In genomic region chr15:76058714-76059319, GRCh38 we compare ENCODE assay signal across 9 cellular contexts. TPM values are rescaled to one million over a fixed set of nuclear protein-coding genes. Genes with fewer than 3 reads are reported as not detected.
DNase-seq lines count a peak whose midpoint lies in the region; ATAC-seq and TF ChIP-seq lines count a peak whose summit lies in the region.
"Had no signal": no experiment of that assay in that cellular context is flagged by ENCODE, and none has a peak within 500 bp of the region (broad histone marks: within the 10 kb centered on the region; RNA-seq: fewer than 3 reads in every experiment).

No MANE protein-coding gene starts in this region.

- H3K36me3 ChIP-seq in GM23338 (ENCODE audit: insufficient read depth) (no peaks in the 10 kb centered on the region), SK-N-MC (ENCODE audit: insufficient read depth, low read length) (no peaks in the 10 kb centered on the region), transverse colon (no peaks in the 10 kb centered on the region)

- peaks cover 31% of the 10 kb centered on the region for H3K4me1 ChIP-seq in GM23338 (ENCODE audit: insufficient read depth)
- peaks cover 7 to 21% (median 16%) of the 10 kb centered on the region in 4 donors for H3K4me1 ChIP-seq in transverse colon

- DNase-seq in GM23338 (ENCODE audit: low spot score) (peak; percentile 53), SK-N-MC (ENCODE audit: low read depth, low spot score) (no peak), dorsolateral prefrontal cortex (peak in 8 of 10 donors; percentile 29 to 74 (median 59)), mesothelial cell of epicardium (ENCODE audit: low spot score in 2 of 2, unreplicated experiment in 2 of 2) (no peak), transverse colon (no peak), mesenteric fat pad (ENCODE audit: low spot score) (no peak)

- no peaks in the 10 kb centered on the region for H3K9me2 ChIP-seq in GM23338 (ENCODE audit: insufficient read depth)

- no peaks in the 10 kb centered on the region for H4K20me1 ChIP-seq in GM23338 (replicated peaks; ENCODE audit: insufficient read depth)

- H3K9me3 Mint-ChIP-seq in GM23338, result no peaks in the 10 kb centered on the region
- H3K9me3 Mint-ChIP-seq in mesothelial cell of epicardium, result no peaks in the 10 kb centered on the region

- H3K27ac Mint-ChIP-seq in GM23338, result no peak overlapping the region
- peak overlapping the region; percentile 35 for H3K27ac Mint-ChIP-seq in mesothelial cell of epicardium

- TF ChIP-seq EP300 in transverse colon (IDR thresholded peaks at IDR 0.05; ENCODE audit: low read depth), result no peak

- H3K27ac ChIP-seq in C4-2B (no peak overlapping the region), GM23338 (ENCODE audit: low read depth) (no peak overlapping the region), SK-N-MC (no peak overlapping the region), dorsolateral prefrontal cortex (peak overlapping the region in 26 of 59 donors; percentile 1 to 85 (median 34)), transverse colon (no peak overlapping the region)

- H3K4me3 Mint-ChIP-seq in GM23338, result peak overlapping the region; percentile 71
- H3K4me3 Mint-ChIP-seq in mesothelial cell of epicardium, result peak overlapping the region; percentile 69

- H3K36me3 Mint-ChIP-seq in GM23338 (ENCODE audit: low read depth) (no peaks in the 10 kb centered on the region), mesothelial cell of epicardium (no peaks in the 10 kb centered on the region)

- peak overlapping the region; percentile 81; the same call in 1 of the 2 replicates for H2AFZ ChIP-seq in GM23338

- peaks cover 25% of the 10 kb centered on the region for H3K27me3 ChIP-seq in GM23338 (ENCODE audit: insufficient read depth)
- peaks cover 0 to 4% (median 0%) of the 10 kb centered on the region in 45 donors for H3K27me3 ChIP-seq in dorsolateral prefrontal cortex
- H3K27me3 ChIP-seq in transverse colon, result peaks cover 80% of the 10 kb centered on the region

- TF ChIP-seq CTCF in C4-2B (conservative IDR thresholded peaks at IDR 0.05) (peak; percentile 37), GM23338 (conservative IDR thresholded peaks at IDR 0.05; ENCODE audit: low read depth in 2 of 2) (peak; percentile 49 to 74), dorsolateral prefrontal cortex (IDR thresholded peaks at IDR 0.05 in 54 of 56, conservative IDR thresholded peaks at IDR 0.05 in 2 of 56; ENCODE audit: low read depth in 1 of 56, partially characterized antibody in 56 of 56) (peak in 29 of 56 donors; percentile 2 to 51 (median 25)), mesothelial cell of epicardium (IDR thresholded peaks at IDR 0.05; ENCODE audit: unreplicated experiment) (no peak), transverse colon (IDR thresholded peaks at IDR 0.05) (no peak)

- 0 out of 2 replicates have a peak, but pooled peaks cover 2% of the 10 kb centered on the region for H3F3A ChIP-seq in GM23338 (replicated peaks; ENCODE audit: low read depth)

- H3K79me2 ChIP-seq in GM23338 (replicated peaks; ENCODE audit: insufficient read depth), result no peaks in the 10 kb centered on the region

- no peaks in the 10 kb centered on the region for H3K9me3 ChIP-seq in SK-N-MC (ENCODE audit: low read depth, low read length)
- H3K9me3 ChIP-seq in transverse colon, result no peaks in the 10 kb centered on the region

- H3K4me3 ChIP-seq in GM23338, result peak overlapping the region; percentile 74
- peak overlapping the region; percentile 79 for H3K4me3 ChIP-seq in SK-N-MC
- H3K4me3 ChIP-seq in dorsolateral prefrontal cortex, result peak overlapping the region; percentile 46 to 82 (median 70)
- peak overlapping the region; percentile 44 to 70 (median 54) for H3K4me3 ChIP-seq in transverse colon

- H3K4me2 ChIP-seq in GM23338, result peak overlapping the region; percentile 75

- peak; percentile 66 for ATAC-seq in GM23338
- no peak for ATAC-seq in HG02970 (IDR thresholded peaks at IDR 0.05; ENCODE audit: low FRiP score, unreplicated experiment)

- H3K4me1 Mint-ChIP-seq in GM23338, result peaks cover 41% of the 10 kb centered on the region
- H3K4me1 Mint-ChIP-seq in mesothelial cell of epicardium, result peaks cover 16% of the 10 kb centered on the region

- TF ChIP-seq POLR2A in transverse colon (IDR thresholded peaks at IDR 0.05), result no peak

- H3K27me3 Mint-ChIP-seq in GM23338 (ENCODE audit: insufficient read depth, low read depth, poor library complexity) (peaks cover 22% of the 10 kb centered on the region), mesothelial cell of epicardium (ENCODE audit: low read depth) (peaks cover 21% of the 10 kb centered on the region)

- in situ Hi-C loops in transverse colon (cut with MboI; ENCODE audit: low pct_ligation_motif_present in 1 of 4, low pct_unique_long_range_greater_than_20kb in 1 of 4, low sequenced_read_pairs in 3 of 4), result no loop called here

- WGBS in transverse colon (ENCODE audit: low coverage in 1 of 2), 2 donors, result 7 to 8% methylated on average over 11 to 18 of the region's 18 CpGs

- H3K9ac ChIP-seq in SK-N-MC (ENCODE audit: insufficient read length), result no peak overlapping the region

- intact Hi-C loops in dorsolateral prefrontal cortex (cut with DNase I) (loop anchor here in 1 of 2 donors (2.0 to 5.0 kb wide), 2 partner anchors 80 to 93 kb away; no protein-coding TSS in a partner anchor), transverse colon (cut with DNase I; ENCODE audit: low total_unique reads) (loop anchor here (10.0 kb wide), 1 partner anchor 76 kb away; no protein-coding TSS in a partner anchor)

TF ChIP-seq in GM23338, 12 proteins besides CTCF, POLR2A, EP300 and RAD21:
- no peak for TF ChIP-seq NANOG (IDR thresholded peaks at IDR 0.05; ENCODE audit: borderline replicate concordance)
- no peak for TF ChIP-seq REST (IDR thresholded peaks at IDR 0.05; ENCODE audit: unreplicated experiment)

RNA-seq across cellular contexts. Expression of gene TMEM266, which starts 1.0 kb away (rescaled TPM):
- total RNA-seq in GM23338 (2014; rRNA removed; shearing (Covaris generic)), result 2.8 and 5.0 TPM in 2 replicates
- polyA plus RNA-seq in GM23338 (2016; fragmentation: Nextera tagmentation; extraction: Ambion mirVana), result 0.28 and 0.42 TPM in 2 replicates
- total RNA-seq in dorsolateral prefrontal cortex (10 to 100 TPM in 34 of 120 experiments, 1 to 10 TPM in 86; 3.7 to 13.5 (median 8.6) TPM), mesothelial cell of epicardium (1.8 to 2.0 TPM (median 2.0 TPM) in 3 replicates), transverse colon (under 1 TPM in 1 of 4 donors, not detected in 3; 0.41 TPM), mesenteric fat pad (0.19 TPM)
- total RNA-seq: LHCN-M2 had no signal

RNA-seq across cellular contexts. Expression of gene NRG4, which starts 46.6 kb away (rescaled TPM):
- total RNA-seq in GM23338 (2014; rRNA removed; shearing (Covaris generic)), result 0.21 TPM in 1 of 2 replicates, not detected in the other
- 0.28 and 0.47 TPM in 2 replicates for polyA plus RNA-seq in GM23338 (2016; fragmentation: Nextera tagmentation; extraction: Ambion mirVana)
- total RNA-seq in dorsolateral prefrontal cortex, result 10 to 100 TPM in 80 of 120 experiments, 1 to 10 TPM in 40; 3.3 to 29.4 (median 12.2) TPM
- total RNA-seq in mesothelial cell of epicardium, result 7.6 to 8.7 TPM (median 7.6 TPM) in 3 replicates
- total RNA-seq in transverse colon, result 1 to 10 TPM in 3 of 4 donors, not detected in 1; 2.8 to 5.1 (median 3.5) TPM
- not detected for total RNA-seq in mesenteric fat pad
- total RNA-seq: LHCN-M2 had no signal

Comparison
In these comparisons a context has a peak if more than half of its experiments do, and no peak if none do; other contexts are left out.
1. CTCF ChIP-seq: peak in C4-2B (single experiment), GM23338 (2 of 2) and dorsolateral prefrontal cortex (29 of 56); none in mesothelial cell of epicardium (single experiment) and transverse colon (0 of 5).
2. DNase-seq: peak in GM23338 (single experiment) and dorsolateral prefrontal cortex (8 of 10); none in SK-N-MC (single experiment), mesothelial cell of epicardium (0 of 2), transverse colon (single experiment) and mesenteric fat pad (single experiment).
3. Peak in every context shown above with its lines, with median percentiles within 50 percentile points of each other: H3K4me3 ChIP-seq.